ENCODE assay signal across 9 cellular contexts in genomic region chr6:39389372-39389767, GRCh38.
A peak's percentile ranks its signal among the peaks of the same experiment; 100 is the strongest.
DNase-seq lines count a peak whose midpoint lies in the region; ATAC-seq and TF ChIP-seq lines count a peak whose summit lies in the region.
"Had no signal": no experiment of that assay in that cellular context is flagged by ENCODE, and none has a peak within 500 bp of the region (broad histone marks: within the 10 kb centered on the region; RNA-seq: fewer than 3 reads in every experiment).

No MANE protein-coding gene starts in this region.

- POLR2A ChIA-PET in A673 (lab: Charles Lee; ENCODE audit: low non-redundant PET), result interaction anchor here (0.6 kb wide), 1 partner anchor 1663 kb away, joined by 3 read pairs; no protein-coding TSS in a partner anchor

- peak; percentile 46 for TF ChIP-seq CTCF in A673 (conservative IDR thresholded peaks at IDR 0.05; ENCODE audit: low read depth, low read length)
- peak; percentile 41 for TF ChIP-seq CTCF in astrocyte of the cerebellum (IDR thresholded peaks at IDR 0.05; ENCODE audit: low read depth, low read length, missing control alignments)
- no peak for TF ChIP-seq CTCF in vagina (IDR thresholded peaks at IDR 0.05)

- H3K27ac ChIP-seq in A673 (ENCODE audit: low read depth, low read length, poor library complexity, severe bottlenecking) (no peak overlapping the region), vagina (no peak overlapping the region)

- peak; percentile 46 for DNase-seq in A673 (ENCODE audit: low spot score)
- DNase-seq in astrocyte of the cerebellum (ENCODE audit: low read depth), result peak; percentile 12
- peak; percentile 22 for DNase-seq in inferior parietal cortex (ENCODE audit: extremely low spot score)
- DNase-seq in Ammon's horn (ENCODE audit: low spot score), result no peak
- no peak for DNase-seq in cerebellar cortex (ENCODE audit: low spot score)
- DNase-seq in vagina (ENCODE audit: extremely low spot score in 2 of 2), result no peak
- DNase-seq: activated naive CD4-positive, alpha-beta T cell had no signal

- H3K9me3 ChIP-seq in A673 (ENCODE audit: low read depth, low read length, poor library complexity, severe bottlenecking) (no peaks in the 10 kb centered on the region), vagina (no peaks in the 10 kb centered on the region)

- no peaks in the 10 kb centered on the region for H3K36me3 ChIP-seq in A673 (ENCODE audit: insufficient read depth, low read length, poor library complexity, severe bottlenecking)
- H3K36me3 ChIP-seq in vagina, result no peaks in the 10 kb centered on the region

- CTCF ChIA-PET in A673 (lab: Charles Lee), result no interaction called here

- H3K4me1 ChIP-seq in A673 (ENCODE audit: insufficient read depth, low read length, poor library complexity, severe bottlenecking) (no peaks in the 10 kb centered on the region), vagina (peaks cover 12% of the 10 kb centered on the region)

- H3K27me3 ChIP-seq in A673 (replicated peaks; ENCODE audit: insufficient read depth, low read depth, low read length, poor library complexity) (no peaks in the 10 kb centered on the region), vagina (no peaks in the 10 kb centered on the region)

- in situ Hi-C loops in astrocyte of the cerebellum (cut with HindIII; ENCODE audit: low sequenced_read_pairs), result no loop called here

- intact Hi-C loops in A673 (cut with micrococcal nuclease; ENCODE audit: unreplicated experiment), result no loop called here
- intact Hi-C loops in vagina (cut with DNase I), result no loop called here

- H3K4me3 ChIP-seq in A673 (ENCODE audit: low read depth, low read length, poor library complexity, severe bottlenecking) (no peak overlapping the region), astrocyte of the cerebellum (ENCODE audit: low read depth, low read length) (no peak overlapping the region), vagina (no peak overlapping the region)

- BruUV-seq in A673 (replicated peaks; lab: Mats Ljungman, UMichigan), result no TSS peak

- ATAC-seq in GM18867 (IDR thresholded peaks at IDR 0.05; ENCODE audit: unreplicated experiment) (peak; percentile 6), HG03565 (IDR thresholded peaks at IDR 0.05; ENCODE audit: unreplicated experiment) (no peak)

- TF ChIP-seq POLR2A in vagina (IDR thresholded peaks at IDR 0.05), result no peak

Comparison
In these comparisons a context has a peak if more than half of its experiments do, and no peak if none do; other contexts are left out.
1. DNase-seq: peak in A673 (single experiment), astrocyte of the cerebellum (single experiment) and inferior parietal cortex (single experiment); none in Ammon's horn (single experiment), cerebellar cortex (single experiment) and vagina (0 of 2).
2. CTCF ChIP-seq: peak in A673 (single experiment) and astrocyte of the cerebellum (single experiment); none in vagina (0 of 3).